ENCODE assay signal across 1 cellular context in the genomic region with DNA sequence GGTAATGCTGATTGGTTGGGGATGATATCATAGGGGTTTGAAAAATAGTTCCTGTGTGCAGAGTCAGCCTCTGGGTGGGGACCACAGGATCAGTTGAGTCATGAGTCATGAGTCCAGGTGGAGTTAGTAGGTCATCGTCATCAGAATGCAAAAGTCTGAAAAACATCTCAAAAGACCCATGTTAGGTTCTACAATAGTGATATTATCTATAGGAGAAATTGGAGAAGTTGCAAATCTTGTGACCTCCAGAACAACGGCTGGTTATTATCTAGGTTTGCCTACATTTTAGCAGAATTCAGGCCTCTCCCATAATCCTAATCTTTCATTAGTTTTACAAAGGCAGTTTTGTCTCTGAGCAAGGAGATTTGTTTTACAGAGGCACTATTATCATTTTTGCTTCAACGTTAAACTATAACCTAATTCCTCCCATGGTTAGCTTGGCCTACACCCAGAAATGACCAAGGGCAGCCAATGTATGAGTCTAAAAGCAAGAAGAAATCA.
A peak's percentile ranks its signal among the peaks of the same experiment; 100 is the strongest.
TF ChIP-seq lines count a peak whose summit lies in the region.

No MANE protein-coding gene starts in this region.

TF ChIP-seq in K562, 482 proteins besides CTCF, POLR2A, EP300 and RAD21 (continued from another document):
- peak in 1 of 2 experiments; percentile 44; a peak in 1 of 4 replicates for TF ChIP-seq MAZ (CRISPR knock-in tag; conservative IDR thresholded peaks at IDR 0.05 in 1 of 2, IDR thresholded peaks at IDR 0.05 in 1 of 2)
- peak; percentile 49 for TF ChIP-seq C11orf30 (IDR thresholded peaks at IDR 0.05; ENCODE audit: low read depth)
- TF ChIP-seq CBFA2T3 (IDR thresholded peaks at IDR 0.05) = peak; percentile 44; the same call in 1 of the 2 replicates
- TF ChIP-seq MED1 (CRISPR knock-in tag; IDR thresholded peaks at IDR 0.05; ENCODE audit: borderline replicate concordance) = no peak
- TF ChIP-seq FUS (optimal IDR thresholded peaks at IDR 0.05; ENCODE audit: low read depth, low read length) = no peak
- TF ChIP-seq JUN (IDR thresholded peaks at IDR 0.05; ENCODE audit: borderline replicate concordance, low read depth, low read length) = peak; percentile 56; the same call in 1 of the 2 replicates
- no peak for TF ChIP-seq JUN (CRISPR knock-in tag; IDR thresholded peaks at IDR 0.05; ENCODE audit: borderline replicate concordance)
